ENCODE assay signal across 21 cellular contexts in genomic region chr2:138445227-138445626, GRCh38.
"Had no signal": no experiment of that assay in that cellular context is flagged by ENCODE, and none has a peak within 500 bp of the region (broad histone marks: within the 10 kb centered on the region; RNA-seq: fewer than 3 reads in every experiment).

No MANE protein-coding gene starts in this region.

- H3K9me3 ChIP-seq: ascending aorta, colonic mucosa, spleen, tibial nerve had no signal

- H3K36me3 ChIP-seq: ascending aorta, cardiac muscle cell, colonic mucosa, spleen, tibial nerve had no signal

- H3K27me3 ChIP-seq: ascending aorta, cardiac muscle cell, colonic mucosa, dorsolateral prefrontal cortex, spleen, tibial nerve had no signal

- FAIRE-seq: frontal cortex, islet of Langerhans had no signal

- H3K4me3 ChIP-seq: ascending aorta, cardiac muscle cell, colonic mucosa, dorsolateral prefrontal cortex, spleen, tibial nerve had no signal

- DNase-seq: activated CD4-positive, alpha-beta T cell treated with anti-CD3 and anti-CD28 coated beads for 36 hours; activated CD4-positive, CD25-positive, alpha-beta regulatory T cell; activated CD8-positive, alpha-beta memory T cell treated with anti-CD3 and anti-CD28 coated beads for 24 hours; activated effector memory CD4-positive, alpha-beta T cell treated with anti-CD3 and anti-CD28 coated beads, Interleukin-2, amount 50 U/mL, for 16 hours; activated naive CD4-positive, alpha-beta T cell treated with anti-CD3 and anti-CD28 coated beads for 36 hours; activated naive CD8-positive, alpha-beta T cell treated with anti-CD3 and anti-CD28 coated beads for 36 hours; cerebellar nuclear complex; colonic mucosa; dorsolateral prefrontal cortex; effector memory CD4-positive, alpha-beta T cell; left cardiac atrium; left ventricle myocardium superior; posterior cingulate gyrus; right cardiac atrium; spleen; stimulated activated naive CD4-positive, alpha-beta T cell treated with Interleukin-2 at 50 U/mL for 16 hours had no signal

- H3K27ac ChIP-seq: ascending aorta, cardiac muscle cell, colonic mucosa, dorsolateral prefrontal cortex, spleen, tibial nerve had no signal

- ATAC-seq: activated CD4-positive, alpha-beta T cell treated with anti-CD3 and anti-CD28 coated beads for 36 hours; left cardiac atrium; left ventricle myocardium superior; right cardiac atrium had no signal

- H3K4me1 ChIP-seq: ascending aorta, colonic mucosa, spleen, tibial nerve had no signal
